Comparison of ENCODE assay signal across 13 cellular contexts in genomic region chr1:52748119-52748518, GRCh38. TPM values are rescaled to one million over a fixed set of nuclear protein-coding genes. Genes with fewer than 3 reads are reported as not detected.
DNase-seq lines count a peak whose midpoint lies in the region; ATAC-seq, FAIRE-seq and TF ChIP-seq lines count a peak whose summit lies in the region.
"Had no signal": no experiment of that assay in that cellular context is flagged by ENCODE, and none has a peak within 500 bp of the region (broad histone marks: within the 10 kb centered on the region; RNA-seq: fewer than 3 reads in every experiment).

No MANE protein-coding gene starts in this region.

- intact Hi-C loops in body of pancreas (cut with DNase I), result no loop called here

- no peak overlapping the region for H3K4me3 ChIP-seq in retinal pigment epithelial cell (ENCODE audit: low read length)
- no peak overlapping the region for H3K4me3 ChIP-seq in body of pancreas
- H3K4me3 ChIP-seq: ascending aorta had no signal

- H3K27me3 ChIP-seq in body of pancreas, result no peaks in the 10 kb centered on the region
- H3K27me3 ChIP-seq: ascending aorta had no signal

- H3K36me3 ChIP-seq in body of pancreas (replicated peaks in 1 of 2; ENCODE audit: insufficient read depth in 1 of 2, low read depth in 2 of 2), result no peaks in the 10 kb centered on the region
- H3K36me3 ChIP-seq: ascending aorta had no signal

- DNase-seq in H54 (ENCODE audit: insufficient read length, low spot score) (no peak), OCI-M1 (lab: John Stamatoyannopoulos, UW) (peak; percentile 8), fibroblast of peridontal ligament (ENCODE audit: extremely low read depth) (peak; percentile 38), retinal pigment epithelial cell (ENCODE audit: low read depth) (no peak), body of pancreas (no peak), SW 1271 (lab: John Stamatoyannopoulos, UW) (no peak), NCI-H526 treated with DMSO at 0.1 percent for 48 hours (lab: John Stamatoyannopoulos, UW) (no peak), NCI-H1048 (lab: John Stamatoyannopoulos, UW) (no peak)
- DNase-seq: erythroblast; NCI-H2081 treated with DMSO at 0.1 percent for 48 hours; occipital lobe; stimulated activated naive CD8-positive, alpha-beta T cell treated with anti-CD3 and anti-CD28 coated beads, Interleukin-15, Interleukin-2, amounts not matched to agents 100 U/mL and 50 U/mL, for 24 hours had no signal

- FAIRE-seq in H54 (lab: Jason Lieb, UNC), result peak; percentile 27

- no peak for TF ChIP-seq POLR2A in H54 (IDR thresholded peaks at IDR 0.05; ENCODE audit: low read depth, low read length)
- TF ChIP-seq POLR2A in body of pancreas (IDR thresholded peaks at IDR 0.05), result no peak

- H3K27ac ChIP-seq in body of pancreas, result no peak overlapping the region
- H3K27ac ChIP-seq: ascending aorta had no signal

- peak; percentile 14 for TF ChIP-seq CTCF in retinal pigment epithelial cell (conservative IDR thresholded peaks at IDR 0.05; ENCODE audit: low read depth, low read length)
- TF ChIP-seq CTCF in body of pancreas (IDR thresholded peaks at IDR 0.05), result peak in 2 of 7 experiments; percentile 18 to 29

- H3K4me1 ChIP-seq in body of pancreas, result peaks cover 14% of the 10 kb centered on the region

- ATAC-seq in body of pancreas, result no peak
- ATAC-seq: stimulated activated naive CD8-positive, alpha-beta T cell treated with anti-CD3 and anti-CD28 coated beads, Interleukin-15, Interleukin-2, amounts not matched to agents 100 U/mL and 50 U/mL, for 24 hours had no signal

- no peaks in the 10 kb centered on the region for H3K9me3 ChIP-seq in body of pancreas
- H3K9me3 ChIP-seq: ascending aorta had no signal

RNA-seq across cellular contexts. Expression of gene ZYG11B, which starts 21.9 kb away (rescaled TPM):
- 10 to 100 TPM; 16.3 to 16.5 TPM for total RNA-seq in body of pancreas

RNA-seq across cellular contexts. Expression of gene COA7, which starts 50.0 kb away (rescaled TPM):
- total RNA-seq in body of pancreas, result 1 to 10 TPM; 4.3 to 6.0 TPM

Comparison
In these comparisons a context has a peak if more than half of its experiments do, and no peak if none do; other contexts are left out.
1. DNase-seq: peak in OCI-M1 (single experiment) and fibroblast of peridontal ligament (single experiment); none in H54 (single experiment), retinal pigment epithelial cell (single experiment), body of pancreas (0 of 4), SW 1271 (0 of 2), NCI-H526 treated with DMSO at 0.1 percent for 48 hours (single experiment) and NCI-H1048 (single experiment).